9 cellular contexts compared by ENCODE assay signal in genomic region chr5:2756211-2756746, GRCh38. TPM values are rescaled to one million over a fixed set of nuclear protein-coding genes. Genes with fewer than 3 reads are reported as not detected.
DNase-seq lines count a peak whose midpoint lies in the region; ATAC-seq and TF ChIP-seq lines count a peak whose summit lies in the region.
"Had no signal": no experiment of that assay in that cellular context is flagged by ENCODE, and none has a peak within 500 bp of the region (broad histone marks: within the 10 kb centered on the region; RNA-seq: fewer than 3 reads in every experiment).

No MANE protein-coding gene starts in this region.

- H3K27ac ChIP-seq in esophagus (ENCODE audit: low read depth in 2 of 2, low read length in 1 of 2) (no peak overlapping the region), neural progenitor cell (no peak overlapping the region)

- H3K4me1 ChIP-seq in esophagus (ENCODE audit: control insufficient read depth in 2 of 2, insufficient read depth in 2 of 2, low read length in 1 of 2) (peaks cover 5 to 9% of the 10 kb centered on the region in 2 donors), neural progenitor cell (peaks cover 24% of the 10 kb centered on the region)

- peaks cover 46% of the 10 kb centered on the region for H3K4me1 Mint-ChIP-seq in neural progenitor cell
- H3K4me1 Mint-ChIP-seq in effector memory CD8-positive, alpha-beta T cell (ENCODE audit: low read depth in 2 of 2): no peaks in the 10 kb centered on the region

- ATAC-seq in HG02571 (IDR thresholded peaks at IDR 0.05; ENCODE audit: unreplicated experiment) (no peak), HG02870 (IDR thresholded peaks at IDR 0.05; ENCODE audit: unreplicated experiment) (no peak)
- no peak for ATAC-seq in effector memory CD8-positive, alpha-beta T cell (replicated peaks)

- H2AFZ ChIP-seq in neural progenitor cell (replicated peaks): peak overlapping the region; percentile 92

- H3K27me3 ChIP-seq in esophagus (ENCODE audit: control insufficient read depth in 1 of 2, insufficient read depth in 2 of 2, low read length in 2 of 2): peaks cover 0 to 3% of the 10 kb centered on the region in 2 donors
- H3K27me3 ChIP-seq in neural progenitor cell: peaks cover 67% of the 10 kb centered on the region

- 3% methylated on average over 43 of the region's 43 CpGs for WGBS in esophagus, 2 donors

- H3K36me3 ChIP-seq in esophagus (ENCODE audit: control insufficient read depth in 2 of 2, insufficient read depth in 2 of 2, low read length in 1 of 2): no peaks in the 10 kb centered on the region
- H3K36me3 ChIP-seq in neural progenitor cell: no peaks in the 10 kb centered on the region

- peaks cover 38% of the 10 kb centered on the region for H3K27me3 Mint-ChIP-seq in neural progenitor cell (ENCODE audit: insufficient read depth, low read depth)
- H3K27me3 Mint-ChIP-seq in effector memory CD8-positive, alpha-beta T cell: peaks cover 49 to 75% of the 10 kb centered on the region in 2 donors

- no peaks in the 10 kb centered on the region for H3K36me3 Mint-ChIP-seq in neural progenitor cell
- peaks cover 2% of the 10 kb centered on the region for H3K36me3 Mint-ChIP-seq in effector memory CD8-positive, alpha-beta T cell (ENCODE audit: insufficient read depth)

- H3K4me3 ChIP-seq in LNCaP clone FGC (ENCODE audit: low read depth, low read length): peak overlapping the region; percentile 53
- H3K4me3 ChIP-seq in esophagus (ENCODE audit: low read depth in 1 of 2, low read length in 2 of 2): peak overlapping the region; percentile 34 to 40
- peak overlapping the region; percentile 68 for H3K4me3 ChIP-seq in neural progenitor cell

- H4K20me1 ChIP-seq in neural progenitor cell (ENCODE audit: low read depth): no peaks in the 10 kb centered on the region

- DNase-seq in AG20443 (ENCODE audit: low spot score): peak; percentile 89
- no peak for DNase-seq in LNCaP clone FGC (ENCODE audit: low read depth)
- peak; percentile 82 for DNase-seq in neural progenitor cell (ENCODE audit: low spot score)
- no peak for DNase-seq in COR-L47 (lab: John Stamatoyannopoulos, UW)
- DNase-seq in effector memory CD8-positive, alpha-beta T cell: no peak
- DNase-seq: NCI-H2227 treated with DMSO at 0.1 percent for 48 hours had no signal

- peak overlapping the region; percentile 38 for H3K27ac Mint-ChIP-seq in neural progenitor cell
- no peak overlapping the region for H3K27ac Mint-ChIP-seq in effector memory CD8-positive, alpha-beta T cell

- no peaks in the 10 kb centered on the region for H3K79me2 ChIP-seq in neural progenitor cell (ENCODE audit: low read depth)

- H3K9me3 Mint-ChIP-seq in neural progenitor cell: no peaks in the 10 kb centered on the region
- peaks cover 2 to 9% of the 10 kb centered on the region in 2 donors for H3K9me3 Mint-ChIP-seq in effector memory CD8-positive, alpha-beta T cell

- peak overlapping the region; percentile 85 for H3K4me3 Mint-ChIP-seq in neural progenitor cell
- no peak overlapping the region for H3K4me3 Mint-ChIP-seq in effector memory CD8-positive, alpha-beta T cell

- peak overlapping the region; percentile 87 for H3K4me2 ChIP-seq in neural progenitor cell

- no peak overlapping the region for H3K9ac ChIP-seq in neural progenitor cell

- 0 out of 2 replicates have a peak, but pooled peaks have one; percentile 5 for TF ChIP-seq CTCF in LNCaP clone FGC (IDR thresholded peaks at IDR 0.05; ENCODE audit: control insufficient read depth, extremely low read depth, insufficient read depth)
- no peak for TF ChIP-seq CTCF in neural progenitor cell (IDR thresholded peaks at IDR 0.05)

- peaks cover 37% of the 10 kb centered on the region for H3F3A ChIP-seq in neural progenitor cell (ENCODE audit: low read depth)

- H3K9me3 ChIP-seq in esophagus (ENCODE audit: control insufficient read depth in 2 of 2, insufficient read depth in 1 of 2, low read depth in 1 of 2, low read length in 1 of 2) (no peaks in the 10 kb centered on the region), neural progenitor cell (ENCODE audit: low read depth) (no peaks in the 10 kb centered on the region)

RNA-seq across cellular contexts. Expression of gene IRX2, which starts 4.8 kb away (rescaled TPM):
- 1 to 10 TPM; 2.1 to 3.0 TPM for polyA plus RNA-seq in esophagus
- total RNA-seq in neural progenitor cell (ENCODE audit: low replicate concordance): 13.7 and 15.4 TPM in 2 replicates

Comparison
In these comparisons a context has a peak if more than half of its experiments do, and no peak if none do; other contexts are left out.
1. DNase-seq: peak in AG20443 (single experiment) and neural progenitor cell (single experiment); none in LNCaP clone FGC (single experiment), COR-L47 (single experiment) and effector memory CD8-positive, alpha-beta T cell (0 of 3).
2. Peak in every context shown above with its lines, with median percentiles within 50 percentile points of each other: H3K4me3 ChIP-seq.